Comparison of ENCODE assay signal across 10 cellular contexts in the genomic region with DNA sequence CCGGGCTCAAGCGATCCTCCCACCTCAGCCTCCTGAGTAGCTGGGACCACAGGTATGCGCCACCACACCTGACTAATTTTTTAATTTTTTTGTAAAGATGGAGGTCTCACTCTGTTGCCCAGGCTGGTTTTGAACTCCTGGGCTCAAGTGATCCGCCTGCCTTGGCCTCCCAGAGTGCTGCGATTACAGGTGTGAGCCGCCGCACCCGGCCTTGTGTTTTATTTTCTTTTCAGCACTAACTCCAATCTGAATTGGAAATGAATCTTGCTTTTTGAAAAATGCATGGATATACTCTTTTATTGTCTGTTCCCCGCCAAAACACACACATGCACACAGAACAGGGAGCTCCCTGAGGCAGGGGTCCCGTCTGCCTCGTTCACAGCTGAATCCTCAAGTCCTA. TPM values are rescaled to one million over a fixed set of nuclear protein-coding genes. Genes with fewer than 3 reads are reported as not detected.
A peak's percentile ranks its signal among the peaks of the same experiment; 100 is the strongest.
DNase-seq lines count a peak whose midpoint lies in the region; ATAC-seq, FAIRE-seq and TF ChIP-seq lines count a peak whose summit lies in the region.
"Had no signal": no experiment of that assay in that cellular context is flagged by ENCODE, and none has a peak within 500 bp of the region (broad histone marks: within the 10 kb centered on the region; RNA-seq: fewer than 3 reads in every experiment).

No MANE protein-coding gene starts in this region.

- H3K4me1 ChIP-seq in A549 = peaks cover 14% of the 10 kb centered on the region; the same call in 2 of the 3 replicates

- H3K4me1 Mint-ChIP-seq in CD14-positive monocyte (peaks cover 18% of the 10 kb centered on the region), immature natural killer cell (peaks cover 19 to 25% of the 10 kb centered on the region in 2 donors)

- H3K4me2 ChIP-seq in A549 = peak overlapping the region; percentile 93; the same call in 2 of the 3 replicates

- no peaks in the 10 kb centered on the region for H3K9me3 ChIP-seq in A549

- H3K4me3 Mint-ChIP-seq in CD14-positive monocyte (peak overlapping the region; percentile 87 to 94), immature natural killer cell (peak overlapping the region; percentile 38 to 93 (median 90))

- no peak for TF ChIP-seq RAD21 in A549 (conservative IDR thresholded peaks at IDR 0.05 in 1 of 2, IDR thresholded peaks at IDR 0.05 in 1 of 2)

- peak overlapping the region in 1 of 7 donors; percentile 45 for H3K27ac Mint-ChIP-seq in CD14-positive monocyte
- H3K27ac Mint-ChIP-seq in immature natural killer cell = peak overlapping the region in 3 of 6 donors; percentile 45 to 95 (median 94)

- peaks cover 2 to 7% (median 5%) of the 10 kb centered on the region in 3 donors for H3K27me3 Mint-ChIP-seq in CD14-positive monocyte (ENCODE audit: low read depth in 3 of 3)
- peaks cover 8 to 9% (median 8%) of the 10 kb centered on the region in 3 donors for H3K27me3 Mint-ChIP-seq in immature natural killer cell (ENCODE audit: low read depth in 3 of 3)

- TF ChIP-seq CTCF in A549 (IDR thresholded peaks at IDR 0.05) (no peak), CD14-positive monocyte (IDR thresholded peaks at IDR 0.05) (no peak), VCaP (conservative IDR thresholded peaks at IDR 0.05) (no peak)

- no peak for TF ChIP-seq EP300 in A549 (IDR thresholded peaks at IDR 0.05)

- TF ChIP-seq POLR2A in A549 (IDR thresholded peaks at IDR 0.05; ENCODE audit: low read length) = no peak

- WGBS in A549 (ENCODE audit: missing lambda C conversion rate) = 84% methylated on average over 11 of the region's 11 CpGs

- CTCF ChIA-PET in A549 (lab: Yijun Ruan, JAX) = interaction anchor here (1.0 to 6.9 kb wide), 5 partner anchors 9 to 44 kb away, joined by 4 to 89 read pairs (median 4); a partner anchor contains a TSS

- no peak for ATAC-seq in A549
- no peak for ATAC-seq in GM19351 (IDR thresholded peaks at IDR 0.05; ENCODE audit: unreplicated experiment)

- POLR2A ChIA-PET in A549 (lab: Yijun Ruan, JAX) = interaction anchor here (0.6 to 1.6 kb wide), 3 partner anchors 14 to 55 kb away, joined by 4 to 22 read pairs (median 4); a partner anchor contains a TSS

- H3K27ac ChIP-seq in A549 (peak overlapping the region in 1 of 2 experiments; percentile 85; a peak in 2 of 6 replicates), VCaP (peak overlapping the region; percentile 92)

- no peak overlapping the region; the same call in 2 of the 3 replicates for H3K4me3 ChIP-seq in A549

- no peaks in the 10 kb centered on the region for H3K9me3 Mint-ChIP-seq in CD14-positive monocyte
- no peaks in the 10 kb centered on the region for H3K9me3 Mint-ChIP-seq in immature natural killer cell

- H3K36me3 Mint-ChIP-seq in CD14-positive monocyte (peaks cover 0 to 2% of the 10 kb centered on the region in 2 donors), immature natural killer cell (no peaks in the 10 kb centered on the region)

- no peak for DNase-seq in A549 (ENCODE audit: low read depth in 1 of 2, low spot score in 1 of 2)
- DNase-seq in CD14-positive monocyte (ENCODE audit: low spot score) = no peak
- no peak for DNase-seq in immature natural killer cell
- DNase-seq in NCI-H2196 (lab: John Stamatoyannopoulos, UW; ENCODE audit: unreplicated experiment) = no peak
- no peak for DNase-seq in dedifferentiated amniotic fluid mesenchymal stem cell (ENCODE audit: extremely low spot score)
- DNase-seq in NOMO-1 treated with DMSO at 0.1 percent for 48 hours (lab: John Stamatoyannopoulos, UW; ENCODE audit: unreplicated experiment) = no peak
- DNase-seq: kidney, NCI-H2171 treated with DMSO at 0.1 percent for 48 hours had no signal

- no peak for FAIRE-seq in A549 (lab: Jason Lieb, UNC)
- FAIRE-seq: kidney had no signal

- intact Hi-C loops in CD14-positive monocyte (cut with micrococcal nuclease) = loop anchor here in 1 of 2 donors (2.0 kb wide), 1 partner anchor 14 kb away; a partner anchor contains a TSS

TF ChIP-seq in A549, 52 proteins besides CTCF, POLR2A, EP300 and RAD21:
- no peak for TF ChIP-seq ZNF302 (CRISPR knock-in tag; IDR thresholded peaks at IDR 0.05)
- no peak for TF ChIP-seq RFX5 (IDR thresholded peaks at IDR 0.05)
- no peak for TF ChIP-seq KDM1A (IDR thresholded peaks at IDR 0.05; ENCODE audit: low read depth)
- no peak for TF ChIP-seq RCOR1 (IDR thresholded peaks at IDR 0.05; ENCODE audit: low read depth, low read length)
- TF ChIP-seq RARB (CRISPR knock-in tag; IDR thresholded peaks at IDR 0.05) = no peak
- no peak for TF ChIP-seq NFE2L2 (conservative IDR thresholded peaks at IDR 0.05; ENCODE audit: low read length)
- TF ChIP-seq HOXA7 (CRISPR knock-in tag; IDR thresholded peaks at IDR 0.05) = no peak
- TF ChIP-seq, protein P1, sequence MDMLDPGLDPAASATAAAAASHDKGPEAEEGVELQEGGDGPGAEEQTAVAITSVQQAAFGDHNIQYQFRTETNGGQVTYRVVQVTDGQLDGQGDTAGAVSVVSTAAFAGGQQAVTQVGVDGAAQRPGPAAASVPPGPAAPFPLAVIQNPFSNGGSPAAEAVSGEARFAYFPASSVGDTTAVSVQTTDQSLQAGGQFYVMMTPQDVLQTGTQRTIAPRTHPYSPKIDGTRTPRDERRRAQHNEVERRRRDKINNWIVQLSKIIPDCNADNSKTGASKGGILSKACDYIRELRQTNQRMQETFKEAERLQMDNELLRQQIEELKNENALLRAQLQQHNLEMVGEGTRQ (IDR thresholded peaks at IDR 0.05) = no peak
- TF ChIP-seq ESRRA (IDR thresholded peaks at IDR 0.05; ENCODE audit: borderline replicate concordance, low read length) = no peak
- TF ChIP-seq, protein P2, sequence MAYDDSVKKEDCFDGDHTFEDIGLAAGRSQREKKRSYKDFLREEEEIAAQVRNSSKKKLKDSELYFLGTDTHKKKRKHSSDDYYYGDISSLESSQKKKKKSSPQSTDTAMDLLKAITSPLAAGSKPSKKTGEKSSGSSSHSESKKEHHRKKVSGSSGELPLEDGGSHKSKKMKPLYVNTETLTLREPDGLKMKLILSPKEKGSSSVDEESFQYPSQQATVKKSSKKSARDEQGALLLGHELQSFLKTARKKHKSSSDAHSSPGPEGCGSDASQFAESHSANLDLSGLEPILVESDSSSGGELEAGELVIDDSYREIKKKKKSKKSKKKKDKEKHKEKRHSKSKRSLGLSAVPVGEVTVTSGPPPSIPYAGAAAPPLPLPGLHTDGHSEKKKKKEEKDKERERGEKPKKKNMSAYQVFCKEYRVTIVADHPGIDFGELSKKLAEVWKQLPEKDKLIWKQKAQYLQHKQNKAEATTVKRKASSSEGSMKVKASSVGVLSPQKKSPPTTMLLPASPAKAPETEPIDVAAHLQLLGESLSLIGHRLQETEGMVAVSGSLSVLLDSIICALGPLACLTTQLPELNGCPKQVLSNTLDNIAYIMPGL (CRISPR knock-in tag; IDR thresholded peaks at IDR 0.05; ENCODE audit: borderline replicate concordance) = no peak
- TF ChIP-seq MAFK (IDR thresholded peaks at IDR 0.05; ENCODE audit: partially characterized antibody) = no peak

RNA-seq across cellular contexts. Expression of a gene that starts 1.3 kb away (rescaled TPM):
- polyA plus RNA-seq in A549 (2011; rRNA removed) = 45.3 and 51.5 TPM in 2 replicates
- polyA plus RNA-seq in A549 (2012; cell fraction: cytosol; rRNA removed) = 79.6 and 132 TPM in 2 replicates
- 77.2 and 99.3 TPM in 2 replicates for polyA plus RNA-seq in A549 (2012; cell fraction: nucleus; rRNA removed)
- polyA plus RNA-seq in A549 (2017; fragmentation: RNase III; extraction: RNeasy Plus Mini Kit Qiagen cat#74134 plus additional on column Dnase treatment) = 52.7 to 57.8 TPM (median 54.1 TPM) in 3 replicates
- 16.2 and 19.7 TPM in 2 replicates for polyA minus RNA-seq in A549 (2011; rRNA and poly(A)+ RNA removed)
- 10 to 100 TPM; 14.9 to 20.2 TPM for polyA plus RNA-seq in CD14-positive monocyte
- 10 to 100 TPM; 30.4 to 46.0 (median 34.2) TPM for polyA plus RNA-seq in immature natural killer cell

RNA-seq across cellular contexts. Expression of a gene that starts 1.8 kb away (rescaled TPM):
- polyA plus RNA-seq in A549 (2011; rRNA removed) = not detected in 2 replicates
- polyA plus RNA-seq in A549 (2012; cell fraction: cytosol; rRNA removed) = not detected in 2 replicates
- not detected in 2 replicates for polyA plus RNA-seq in A549 (2012; cell fraction: nucleus; rRNA removed)
- polyA plus RNA-seq in A549 (2017; fragmentation: RNase III; extraction: RNeasy Plus Mini Kit Qiagen cat#74134 plus additional on column Dnase treatment) = not detected in 3 replicates
- not detected in 2 replicates for polyA minus RNA-seq in A549 (2011; rRNA and poly(A)+ RNA removed)
- polyA plus RNA-seq in CD14-positive monocyte = not detected
- polyA plus RNA-seq in immature natural killer cell = not detected

RNA-seq across cellular contexts. Expression of a gene that starts 13.7 kb away (rescaled TPM):
- polyA plus RNA-seq in A549 (2011; rRNA removed) (0.32 and 0.48 TPM in 2 replicates), A549 (2017; fragmentation: RNase III; extraction: RNeasy Plus Mini Kit Qiagen cat#74134 plus additional on column Dnase treatment) (4.7 to 5.9 TPM (median 5.7 TPM) in 3 replicates), CD14-positive monocyte (under 1 TPM in 1 of 2 donors, not detected in 1; 0.50 TPM), immature natural killer cell (under 1 TPM; 0.14 to 0.72 (median 0.21) TPM)
- 2.5 and 4.8 TPM in 2 replicates for polyA plus RNA-seq in A549 (2012; cell fraction: cytosol; rRNA removed)
- 7.0 and 12.6 TPM in 2 replicates for polyA plus RNA-seq in A549 (2012; cell fraction: nucleus; rRNA removed)
- 0.70 and 1.0 TPM in 2 replicates for polyA minus RNA-seq in A549 (2011; rRNA and poly(A)+ RNA removed)

RNA-seq across cellular contexts. Expression of a gene that starts 19.6 kb away (rescaled TPM):
- polyA plus RNA-seq in A549 (2011; rRNA removed) (0.03 TPM in 1 of 2 replicates, not detected in the other), A549 (2017; fragmentation: RNase III; extraction: RNeasy Plus Mini Kit Qiagen cat#74134 plus additional on column Dnase treatment) (0.01 TPM in 1 of 3 replicates, not detected in the others), CD14-positive monocyte (not detected), immature natural killer cell (not detected)
- polyA plus RNA-seq in A549 (2012; cell fraction: cytosol; rRNA removed) = not detected in 2 replicates
- 0.01 TPM in 1 of 2 replicates, not detected in the other for polyA plus RNA-seq in A549 (2012; cell fraction: nucleus; rRNA removed)
- 0.15 TPM in 1 of 2 replicates, not detected in the other for polyA minus RNA-seq in A549 (2011; rRNA and poly(A)+ RNA removed)

RNA-seq across cellular contexts. Expression of a gene that starts 22.3 kb away (rescaled TPM):
- polyA plus RNA-seq in A549 (2011; rRNA removed) (16.8 and 21.0 TPM in 2 replicates), A549 (2017; fragmentation: RNase III; extraction: RNeasy Plus Mini Kit Qiagen cat#74134 plus additional on column Dnase treatment) (46.5 to 57.4 TPM (median 50.3 TPM) in 3 replicates), CD14-positive monocyte (1 to 10 TPM; 1.5 to 1.9 TPM), immature natural killer cell (1 to 10 TPM in 2 of 3 donors, not detected in 1; 2.7 to 4.8 TPM)
- polyA plus RNA-seq in A549 (2012; cell fraction: cytosol; rRNA removed) = 48.1 and 50.6 TPM in 2 replicates
- 98.9 and 106 TPM in 2 replicates for polyA plus RNA-seq in A549 (2012; cell fraction: nucleus; rRNA removed)
- polyA minus RNA-seq in A549 (2011; rRNA and poly(A)+ RNA removed) = 7.6 and 10.2 TPM in 2 replicates
